25 cellular contexts compared by ENCODE assay signal in the genomic region with DNA sequence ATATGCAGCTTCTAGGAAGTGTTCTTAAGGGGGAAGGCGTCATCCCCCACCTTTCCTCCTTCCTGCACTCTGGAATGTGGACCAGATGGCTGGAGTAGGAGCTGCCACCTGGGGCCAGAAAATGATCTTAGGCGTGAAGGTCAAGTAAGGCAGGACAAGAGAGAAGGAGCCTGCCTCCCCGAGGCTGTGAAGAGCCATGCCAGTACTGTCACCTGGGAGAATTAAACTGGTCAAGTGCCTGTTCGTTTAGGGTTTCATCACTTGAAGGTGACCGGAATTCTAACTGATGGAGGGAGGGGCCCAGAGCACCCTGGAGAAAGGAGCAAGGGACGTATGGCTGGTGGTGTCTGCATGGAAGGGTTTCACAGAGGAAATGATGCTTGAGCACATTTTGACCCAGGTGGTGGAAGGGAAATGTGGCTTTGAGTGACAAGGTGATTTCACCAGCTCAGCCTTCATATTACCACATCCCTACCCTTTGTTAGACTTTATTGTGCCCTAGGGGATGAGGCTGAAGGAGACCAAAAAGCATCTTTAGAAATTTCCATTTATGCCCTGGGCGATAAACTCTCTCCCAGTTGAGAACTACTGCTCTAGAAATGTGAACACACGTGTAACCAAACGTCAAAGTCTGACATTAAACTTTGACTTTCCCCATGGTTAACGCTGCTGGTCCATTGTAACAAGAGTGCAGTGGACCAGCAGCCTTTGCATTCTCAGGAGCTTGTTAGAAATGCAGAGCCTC. TPM values are rescaled to one million over a fixed set of nuclear protein-coding genes. Genes with fewer than 3 reads are reported as not detected.
A peak's percentile ranks its signal among the peaks of the same experiment; 100 is the strongest.
DNase-seq lines count a peak whose midpoint lies in the region; ATAC-seq and TF ChIP-seq lines count a peak whose summit lies in the region.
"Had no signal": no experiment of that assay in that cellular context is flagged by ENCODE, and none has a peak within 500 bp of the region (broad histone marks: within the 10 kb centered on the region; RNA-seq: fewer than 3 reads in every experiment).

No MANE protein-coding gene starts in this region.

- H3K27ac ChIP-seq in CD4-positive, alpha-beta T cell (ENCODE audit: low read depth, low read length) = no peak overlapping the region
- H3K27ac ChIP-seq: A549, Peyer's patch, transverse colon had no signal

- no peaks in the 10 kb centered on the region for H3K9me3 ChIP-seq in CD4-positive, alpha-beta T cell (ENCODE audit: control insufficient read depth, low read length)
- H3K9me3 ChIP-seq: gastrocnemius medialis, Peyer's patch, transverse colon had no signal

- H3K27me3 Mint-ChIP-seq in activated CD4-positive, alpha-beta T cell treated with anti-CD3 and anti-CD28 coated beads, Interleukin-2, amount 10 ng/mL, durations not matched to agents 24 days and 14 days = no peaks in the 10 kb centered on the region
- no peaks in the 10 kb centered on the region for H3K27me3 Mint-ChIP-seq in activated CD4-positive, alpha-beta T cell treated with anti-CD3 and anti-CD28 coated beads, Interleukin-2, amount 10 ng/mL, durations not matched to agents 7 days and 5 days
- H3K27me3 Mint-ChIP-seq in CD4-positive, alpha-beta T cell = no peaks in the 10 kb centered on the region
- no peaks in the 10 kb centered on the region for H3K27me3 Mint-ChIP-seq in activated naive CD8-positive, alpha-beta T cell treated with anti-CD3 and anti-CD28 coated beads, Interleukin-2, amount 10 ng/mL, durations not matched to agents 7 days and 5 days
- H3K27me3 Mint-ChIP-seq in natural killer cell treated with Interleukin-12 subunit alpha and Interleukin-12 subunit beta and Interleukin-15 and Interleukin-18, amount 100 ng/mL, for 72 hours = no peaks in the 10 kb centered on the region
- H3K27me3 Mint-ChIP-seq: activated B cell treated with CpG ODN at 0.5 μM for 24 hours; dendritic cell treated with granulocyte-macrophage colony-stimulating factor and Interleukin-4, amounts not matched to agents 40 ng/mL and 50 ng/mL, for 4 days had no signal

- peaks cover 10% of the 10 kb centered on the region for H3K4me1 Mint-ChIP-seq in activated CD4-positive, alpha-beta T cell treated with anti-CD3 and anti-CD28 coated beads, Interleukin-2, amount 10 ng/mL, durations not matched to agents 24 days and 14 days
- H3K4me1 Mint-ChIP-seq in activated CD4-positive, alpha-beta T cell treated with anti-CD3 and anti-CD28 coated beads, Interleukin-2, amount 10 ng/mL, durations not matched to agents 7 days and 5 days = no peaks in the 10 kb centered on the region
- no peaks in the 10 kb centered on the region for H3K4me1 Mint-ChIP-seq in CD4-positive, alpha-beta T cell (ENCODE audit: low read depth)
- peaks cover 10% of the 10 kb centered on the region for H3K4me1 Mint-ChIP-seq in activated naive CD8-positive, alpha-beta T cell treated with anti-CD3 and anti-CD28 coated beads, Interleukin-2, amount 10 ng/mL, durations not matched to agents 7 days and 5 days
- H3K4me1 Mint-ChIP-seq in natural killer cell treated with Interleukin-12 subunit alpha and Interleukin-12 subunit beta and Interleukin-15 and Interleukin-18, amount 100 ng/mL, for 72 hours (ENCODE audit: low read depth in 2 of 2) = peaks cover 10 to 34% of the 10 kb centered on the region in 2 donors
- H3K4me1 Mint-ChIP-seq: GM23338 had no signal

- peak overlapping the region; percentile 31 for H3K27ac Mint-ChIP-seq in activated CD4-positive, alpha-beta T cell treated with anti-CD3 and anti-CD28 coated beads, Interleukin-2, amount 10 ng/mL, durations not matched to agents 24 days and 14 days
- H3K27ac Mint-ChIP-seq in activated CD4-positive, alpha-beta T cell treated with anti-CD3 and anti-CD28 coated beads, Interleukin-2, amount 10 ng/mL, durations not matched to agents 7 days and 5 days = no peak overlapping the region
- peak overlapping the region; percentile 39 for H3K27ac Mint-ChIP-seq in CD4-positive, alpha-beta T cell
- H3K27ac Mint-ChIP-seq in activated naive CD8-positive, alpha-beta T cell treated with anti-CD3 and anti-CD28 coated beads, Interleukin-2, amount 10 ng/mL, durations not matched to agents 7 days and 5 days = peak overlapping the region; percentile 21
- peak overlapping the region; percentile 59 to 84 for H3K27ac Mint-ChIP-seq in natural killer cell treated with Interleukin-12 subunit alpha and Interleukin-12 subunit beta and Interleukin-15 and Interleukin-18, amount 100 ng/mL, for 72 hours
- H3K27ac Mint-ChIP-seq: activated B cell treated with CpG ODN at 0.5 μM for 24 hours; dendritic cell treated with granulocyte-macrophage colony-stimulating factor and Interleukin-4, amounts not matched to agents 40 ng/mL and 50 ng/mL, for 4 days; GM23338; HFFc6 had no signal

- intact Hi-C loops in activated CD4-positive, alpha-beta T cell treated with anti-CD3 and anti-CD28 coated beads, Interleukin-2, amount 10 ng/mL, durations not matched to agents 24 days and 14 days (cut with micrococcal nuclease) = loop anchor here (5.0 kb wide), 1 partner anchor 35 kb away; a partner anchor contains a TSS
- intact Hi-C loops in CD4-positive, alpha-beta T cell (cut with DNase I, micrococcal nuclease) = no loop called here

- POLR2A ChIA-PET in activated CD4-positive, alpha-beta T cell treated with anti-CD3 and anti-CD28 coated beads, Interleukin-2, amount 10 ng/mL, durations not matched to agents 7 days and 5 days (lab: Charles Lee) = no interaction called here
- POLR2A ChIA-PET in CD4-positive, alpha-beta T cell (lab: Charles Lee) = no interaction called here
- POLR2A ChIA-PET in activated naive CD8-positive, alpha-beta T cell treated with anti-CD3 and anti-CD28 coated beads, Interleukin-2, amount 10 ng/mL, durations not matched to agents 7 days and 5 days (lab: Charles Lee) = interaction anchor here (0.5 kb wide), 1 partner anchor 14 kb away, joined by 3 read pairs; no protein-coding TSS in a partner anchor

- peaks cover 76% of the 10 kb centered on the region for H3K36me3 Mint-ChIP-seq in activated CD4-positive, alpha-beta T cell treated with anti-CD3 and anti-CD28 coated beads, Interleukin-2, amount 10 ng/mL, durations not matched to agents 24 days and 14 days (ENCODE audit: low read depth)
- peaks cover 80% of the 10 kb centered on the region for H3K36me3 Mint-ChIP-seq in activated CD4-positive, alpha-beta T cell treated with anti-CD3 and anti-CD28 coated beads, Interleukin-2, amount 10 ng/mL, durations not matched to agents 7 days and 5 days (ENCODE audit: low read depth)
- H3K36me3 Mint-ChIP-seq in CD4-positive, alpha-beta T cell (ENCODE audit: low read depth) = peaks cover 64% of the 10 kb centered on the region
- H3K36me3 Mint-ChIP-seq in activated naive CD8-positive, alpha-beta T cell treated with anti-CD3 and anti-CD28 coated beads, Interleukin-2, amount 10 ng/mL, durations not matched to agents 7 days and 5 days = peaks cover 77% of the 10 kb centered on the region
- H3K36me3 Mint-ChIP-seq in natural killer cell treated with Interleukin-12 subunit alpha and Interleukin-12 subunit beta and Interleukin-15 and Interleukin-18, amount 100 ng/mL, for 72 hours = peaks cover 34% of the 10 kb centered on the region

- CTCF ChIA-PET in activated CD4-positive, alpha-beta T cell treated with anti-CD3 and anti-CD28 coated beads, Interleukin-2, amount 10 ng/mL, durations not matched to agents 7 days and 5 days (lab: Charles Lee) = interaction anchor here (1.0 kb wide), 1 partner anchor 8 kb away, joined by 3 read pairs; no protein-coding TSS in a partner anchor
- CTCF ChIA-PET in CD4-positive, alpha-beta T cell (lab: Charles Lee) = no interaction called here

- H3K4me3 Mint-ChIP-seq in activated CD4-positive, alpha-beta T cell treated with anti-CD3 and anti-CD28 coated beads, Interleukin-2, amount 10 ng/mL, durations not matched to agents 24 days and 14 days = no peak overlapping the region
- no peak overlapping the region for H3K4me3 Mint-ChIP-seq in activated CD4-positive, alpha-beta T cell treated with anti-CD3 and anti-CD28 coated beads, Interleukin-2, amount 10 ng/mL, durations not matched to agents 7 days and 5 days
- no peak overlapping the region for H3K4me3 Mint-ChIP-seq in CD4-positive, alpha-beta T cell
- no peak overlapping the region for H3K4me3 Mint-ChIP-seq in activated naive CD8-positive, alpha-beta T cell treated with anti-CD3 and anti-CD28 coated beads, Interleukin-2, amount 10 ng/mL, durations not matched to agents 7 days and 5 days
- H3K4me3 Mint-ChIP-seq in natural killer cell treated with Interleukin-12 subunit alpha and Interleukin-12 subunit beta and Interleukin-15 and Interleukin-18, amount 100 ng/mL, for 72 hours = no peak overlapping the region
- H3K4me3 Mint-ChIP-seq: activated B cell treated with CpG ODN at 0.5 μM for 24 hours; dendritic cell treated with granulocyte-macrophage colony-stimulating factor and Interleukin-4, amounts not matched to agents 40 ng/mL and 50 ng/mL, for 4 days; GM23338; HFFc6 had no signal

- TF ChIP-seq CTCF in CD4-positive, alpha-beta T cell (IDR thresholded peaks at IDR 0.05) = no peak

- no peak for ATAC-seq in CD4-positive, alpha-beta T cell (ENCODE audit: poor library complexity)
- no peak for ATAC-seq in activated naive CD8-positive, alpha-beta T cell treated with anti-CD3 and anti-CD28 coated beads, Interleukin-2, amount 10 ng/mL, durations not matched to agents 7 days and 5 days (ENCODE audit: low read depth)
- peak in 1 of 2 donors; percentile 45 for ATAC-seq in natural killer cell treated with Interleukin-12 subunit alpha and Interleukin-12 subunit beta and Interleukin-15 and Interleukin-18, amount 100 ng/mL, for 72 hours
- no peak for ATAC-seq in HG02885 (IDR thresholded peaks at IDR 0.05; ENCODE audit: poor library complexity, unreplicated experiment)
- ATAC-seq: GM23338, left cardiac atrium had no signal

- no peaks in the 10 kb centered on the region for H3K27me3 ChIP-seq in CD4-positive, alpha-beta T cell (ENCODE audit: control insufficient read depth, insufficient read depth, low read length)
- H3K27me3 ChIP-seq: gastrocnemius medialis, Peyer's patch, transverse colon had no signal

- DNase-seq in activated CD4-positive, alpha-beta T cell treated with anti-CD3 and anti-CD28 coated beads, Interleukin-2, amount 10 ng/mL, durations not matched to agents 24 days and 14 days = no peak
- no peak for DNase-seq in activated CD4-positive, alpha-beta T cell treated with anti-CD3 and anti-CD28 coated beads, Interleukin-2, amount 10 ng/mL, durations not matched to agents 7 days and 5 days
- no peak for DNase-seq in CD4-positive, alpha-beta T cell
- no peak for DNase-seq in activated naive CD8-positive, alpha-beta T cell treated with anti-CD3 and anti-CD28 coated beads, Interleukin-2, amount 10 ng/mL, durations not matched to agents 7 days and 5 days
- no peak for DNase-seq in natural killer cell treated with Interleukin-12 subunit alpha and Interleukin-12 subunit beta and Interleukin-15 and Interleukin-18, amount 100 ng/mL, for 72 hours (ENCODE audit: low spot score)
- DNase-seq in dedifferentiated amniotic fluid mesenchymal stem cell (ENCODE audit: extremely low spot score) (no peak), NCI-H748 (lab: John Stamatoyannopoulos, UW; ENCODE audit: unreplicated experiment) (no peak)
- DNase-seq: activated B cell treated with CpG ODN at 0.5 μM for 24 hours; activated T-cell treated with anti-CD3 and anti-CD28 coated beads for 4 hours; central memory CD4-positive, alpha-beta T cell; gastrocnemius medialis; HFFc6; left cardiac atrium; mammary epithelial cell; NCI-H1092 treated with DMSO at 0.1 percent for 48 hours; NCI-H187; NCI-H2171 treated with DMSO at 0.1 percent for 48 hours; Peyer's patch; SIG-M5; SW 1271; transverse colon had no signal

- H3K9me3 Mint-ChIP-seq in activated CD4-positive, alpha-beta T cell treated with anti-CD3 and anti-CD28 coated beads, Interleukin-2, amount 10 ng/mL, durations not matched to agents 24 days and 14 days = no peaks in the 10 kb centered on the region
- peaks cover 4% of the 10 kb centered on the region for H3K9me3 Mint-ChIP-seq in activated CD4-positive, alpha-beta T cell treated with anti-CD3 and anti-CD28 coated beads, Interleukin-2, amount 10 ng/mL, durations not matched to agents 7 days and 5 days
- H3K9me3 Mint-ChIP-seq in CD4-positive, alpha-beta T cell = no peaks in the 10 kb centered on the region
- peaks cover 2% of the 10 kb centered on the region for H3K9me3 Mint-ChIP-seq in activated naive CD8-positive, alpha-beta T cell treated with anti-CD3 and anti-CD28 coated beads, Interleukin-2, amount 10 ng/mL, durations not matched to agents 7 days and 5 days
- no peaks in the 10 kb centered on the region for H3K9me3 Mint-ChIP-seq in natural killer cell treated with Interleukin-12 subunit alpha and Interleukin-12 subunit beta and Interleukin-15 and Interleukin-18, amount 100 ng/mL, for 72 hours
- H3K9me3 Mint-ChIP-seq: activated B cell treated with CpG ODN at 0.5 μM for 24 hours; dendritic cell treated with granulocyte-macrophage colony-stimulating factor and Interleukin-4, amounts not matched to agents 40 ng/mL and 50 ng/mL, for 4 days; GM23338; HFFc6 had no signal

RNA-seq across cellular contexts. Expression of a gene that starts 37.5 kb away (rescaled TPM):
- total RNA-seq in activated CD4-positive, alpha-beta T cell treated with anti-CD3 and anti-CD28 coated beads, Interleukin-2, amount 10 ng/mL, durations not matched to agents 24 days and 14 days = 226 and 237 TPM in 2 replicates
- 100 to 1,000 TPM; 184 to 214 TPM for total RNA-seq in activated CD4-positive, alpha-beta T cell treated with anti-CD3 and anti-CD28 coated beads, Interleukin-2, amount 10 ng/mL, durations not matched to agents 7 days and 5 days
- total RNA-seq in CD4-positive, alpha-beta T cell = 100 to 1,000 TPM; 151 to 157 TPM
- total RNA-seq in activated naive CD8-positive, alpha-beta T cell treated with anti-CD3 and anti-CD28 coated beads, Interleukin-2, amount 10 ng/mL, durations not matched to agents 7 days and 5 days = 100 to 1,000 TPM; 184 to 187 TPM
- 100 to 1,000 TPM; 241 to 252 TPM for total RNA-seq in natural killer cell treated with Interleukin-12 subunit alpha and Interleukin-12 subunit beta and Interleukin-15 and Interleukin-18, amount 100 ng/mL, for 72 hours

RNA-seq across cellular contexts. Expression of a gene that starts 42.0 kb away (rescaled TPM):
- total RNA-seq in activated CD4-positive, alpha-beta T cell treated with anti-CD3 and anti-CD28 coated beads, Interleukin-2, amount 10 ng/mL, durations not matched to agents 24 days and 14 days = 18.2 and 19.9 TPM in 2 replicates
- 10 to 100 TPM; 23.3 to 24.0 TPM for total RNA-seq in activated CD4-positive, alpha-beta T cell treated with anti-CD3 and anti-CD28 coated beads, Interleukin-2, amount 10 ng/mL, durations not matched to agents 7 days and 5 days
- total RNA-seq in CD4-positive, alpha-beta T cell = 10 to 100 TPM; 39.3 to 43.2 TPM
- total RNA-seq in activated naive CD8-positive, alpha-beta T cell treated with anti-CD3 and anti-CD28 coated beads, Interleukin-2, amount 10 ng/mL, durations not matched to agents 7 days and 5 days = 10 to 100 TPM; 37.1 to 38.7 TPM
- total RNA-seq in natural killer cell treated with Interleukin-12 subunit alpha and Interleukin-12 subunit beta and Interleukin-15 and Interleukin-18, amount 100 ng/mL, for 72 hours = 10 to 100 TPM; 13.3 to 18.1 TPM

RNA-seq across cellular contexts. Expression of a gene that starts 55.9 kb away (rescaled TPM):
- 6.3 and 6.7 TPM in 2 replicates for total RNA-seq in activated CD4-positive, alpha-beta T cell treated with anti-CD3 and anti-CD28 coated beads, Interleukin-2, amount 10 ng/mL, durations not matched to agents 24 days and 14 days
- 10 to 100 TPM; 21.7 to 23.5 TPM for total RNA-seq in activated CD4-positive, alpha-beta T cell treated with anti-CD3 and anti-CD28 coated beads, Interleukin-2, amount 10 ng/mL, durations not matched to agents 7 days and 5 days
- 10 to 100 TPM; 24.1 to 26.2 TPM for total RNA-seq in CD4-positive, alpha-beta T cell
- 10 to 100 TPM; 25.8 to 29.2 TPM for total RNA-seq in activated naive CD8-positive, alpha-beta T cell treated with anti-CD3 and anti-CD28 coated beads, Interleukin-2, amount 10 ng/mL, durations not matched to agents 7 days and 5 days
- 10 to 100 TPM in 1 of 2 donors, 1 to 10 TPM in 1; 8.3 to 12.9 TPM for total RNA-seq in natural killer cell treated with Interleukin-12 subunit alpha and Interleukin-12 subunit beta and Interleukin-15 and Interleukin-18, amount 100 ng/mL, for 72 hours
